Comparison of ENCODE assay signal across 30 cellular contexts in genomic region chr1:11913291-11913690, GRCh38. TPM values are rescaled to one million over a fixed set of nuclear protein-coding genes. Genes with fewer than 3 reads are reported as not detected.
DNase-seq lines count a peak whose midpoint lies in the region; TF ChIP-seq lines count a peak whose summit lies in the region.
"Had no signal": no experiment of that assay in that cellular context is flagged by ENCODE, and none has a peak within 500 bp of the region (broad histone marks: within the 10 kb centered on the region; RNA-seq: fewer than 3 reads in every experiment).

No MANE protein-coding gene starts in this region.

- TF ChIP-seq CTCF in VCaP (conservative IDR thresholded peaks at IDR 0.05) (no peak), GM10248 (IDR thresholded peaks at IDR 0.05; ENCODE audit: control extremely low read depth, extremely low read depth, low read depth, missing control alignments) (no peak)

- peak overlapping the region; percentile 47; the same call in 1 of the 2 replicates for H3K27ac ChIP-seq in VCaP
- H3K27ac ChIP-seq: GM23248, heart right ventricle had no signal

- POLR2A ChIA-PET in GM10248 (lab: Yijun Ruan, JAX): interaction anchor here (0.6 kb wide), 1 partner anchor 821 kb away, joined by 3 read pairs; no protein-coding TSS in a partner anchor

- CTCF ChIA-PET in GM10248 (lab: Yijun Ruan, JAX): no interaction called here

- DNase-seq in ELR (ENCODE audit: low read depth): peak; percentile 30
- peak; percentile 41 for DNase-seq in kidney tubule cell (ENCODE audit: low spot score)
- peak; percentile 59 for DNase-seq in renal cortical epithelial cell (ENCODE audit: low read depth)
- no peak for DNase-seq in NCI-H2029 (lab: John Stamatoyannopoulos, UW)
- DNase-seq in GM10248 (ENCODE audit: extremely low spot score): no peak
- no peak for DNase-seq in NCI-H1105 treated with DMSO at 0.1 percent for 48 hours (lab: John Stamatoyannopoulos, UW)
- DNase-seq: activated CD4-positive, alpha-beta memory T cell treated with anti-CD3 and anti-CD28 coated beads for 36 hours; activated CD4-positive, CD25-positive, alpha-beta regulatory T cell; activated gamma-delta T cell; activated naive CD8-positive, alpha-beta T cell treated with anti-CD3 and anti-CD28 coated beads, Interleukin-2, amount 50 U/mL, for 24 hours; CD4-positive, alpha-beta memory T cell; DMS 273 treated with DMSO at 0.1 percent for 48 hours; effector CD4-positive, alpha-beta T cell; erythroblast; GF-D8; GM23248; heart right ventricle; left ventricle myocardium superior; midbrain; naive thymus-derived CD8-positive, alpha-beta T cell; NCI-H1092 treated with DMSO at 0.1 percent for 48 hours; NCI-H2081 treated with DMSO at 0.1 percent for 48 hours; NCI-H446 treated with DMSO at 0.1 percent for 48 hours; PC-3; Right ventricle myocardium superior; sigmoid colon; stimulated activated CD8-positive, alpha-beta memory T cell treated with anti-CD3 and anti-CD28 coated beads, Interleukin-4, amount 100 ng/mL, for 48 hours; T1000 had no signal

RNA-seq across cellular contexts. Expression of gene KIAA2013, which starts 12.9 kb away (rescaled TPM):
- 67.7 and 92.1 TPM in 2 replicates for total RNA-seq in renal cortical epithelial cell

RNA-seq across cellular contexts. Expression of gene PLOD1, which starts 21.2 kb away (rescaled TPM):
- 83.0 and 242 TPM in 2 replicates for total RNA-seq in renal cortical epithelial cell

RNA-seq across cellular contexts. Expression of gene NPPB, which starts 54.5 kb away (rescaled TPM):
- total RNA-seq in renal cortical epithelial cell: 1.2 TPM in 1 of 2 replicates, not detected in the other
- total RNA-seq: activated CD4-positive, alpha-beta memory T cell treated with anti-CD3 and anti-CD28 coated beads for 36 hours; CD4-positive, alpha-beta memory T cell; cerebellum; GM23248; left ventricle myocardium superior; naive thymus-derived CD8-positive, alpha-beta T cell; PC-3; sigmoid colon had no signal

Comparison
In these comparisons a context has a peak if more than half of its experiments do, and no peak if none do; other contexts are left out.
1. DNase-seq: peak in ELR (single experiment), kidney tubule cell (single experiment) and renal cortical epithelial cell (single experiment); none in NCI-H2029 (single experiment), GM10248 (single experiment) and NCI-H1105 treated with DMSO at 0.1 percent for 48 hours (single experiment).